22 cellular contexts compared by ENCODE assay signal in genomic region chr2:43898958-43899346, GRCh38.
DNase-seq lines count a peak whose midpoint lies in the region; ATAC-seq and TF ChIP-seq lines count a peak whose summit lies in the region.
"Had no signal": no experiment of that assay in that cellular context is flagged by ENCODE, and none has a peak within 500 bp of the region (broad histone marks: within the 10 kb centered on the region; RNA-seq: fewer than 3 reads in every experiment).

No MANE protein-coding gene starts in this region.

- intact Hi-C loops in left lung (cut with DNase I) (no loop called here), prostate gland (cut with DNase I) (no loop called here), aorta (cut with DNase I) (loop anchor here in 1 of 2 donors (10.0 kb wide), 1 partner anchor 284 kb away; no protein-coding TSS in a partner anchor)

- H3K4me1 ChIP-seq in left lung (no peaks in the 10 kb centered on the region), prostate gland (replicated peaks) (peaks cover 3% of the 10 kb centered on the region), aorta (ENCODE audit: control insufficient read depth in 1 of 2, insufficient read depth in 2 of 2, low read length in 2 of 2) (no peaks in the 10 kb centered on the region)
- H3K4me1 ChIP-seq: BLaER1, SJSA1 had no signal

- H3K27me3 ChIP-seq in left lung, result no peaks in the 10 kb centered on the region
- no peaks in the 10 kb centered on the region for H3K27me3 ChIP-seq in prostate gland (replicated peaks; ENCODE audit: insufficient read depth)
- H3K27me3 ChIP-seq in aorta (ENCODE audit: control insufficient read depth in 1 of 2, insufficient read depth in 2 of 2, low read length in 1 of 2), result no peaks in the 10 kb centered on the region
- H3K27me3 ChIP-seq: BLaER1, right lobe of liver, SJSA1, thyroid gland had no signal

- TF ChIP-seq CTCF in VCaP (conservative IDR thresholded peaks at IDR 0.05), result no peak
- no peak for TF ChIP-seq CTCF in left lung (IDR thresholded peaks at IDR 0.05)
- no peak for TF ChIP-seq CTCF in prostate gland (IDR thresholded peaks at IDR 0.05)

- H3K4me3 Mint-ChIP-seq in activated T-cell treated with anti-CD3 and anti-CD28 coated beads, Interleukin-2, amount 50 U/mL, for 24 hours, result no peak overlapping the region
- H3K4me3 Mint-ChIP-seq: activated CD4-positive, alpha-beta T cell treated with anti-CD3 and anti-CD28 coated beads, Interleukin-2, amount 10 ng/mL, durations not matched to agents 7 days and 5 days; activated naive CD8-positive, alpha-beta T cell; activated T-helper 17 cell treated with anti-CD3 and anti-CD28 coated beads, Interleukin-2, amount 50 U/mL, for 72 hours; naive thymus-derived CD4-positive, alpha-beta T cell; stimulated activated naive CD8-positive, alpha-beta T cell treated with anti-CD3 and anti-CD28 coated beads, Interleukin-15, Interleukin-2, amounts not matched to agents 100 ng/mL and 50 ng/mL, for 24 hours; T-helper 1 cell treated with Interleukin-12 subunit alpha and Interleukin-12 subunit beta and Interleukin-4 antibody, amounts not matched to agents 30 μg/mL and 1 μg/mL, for 36 hours had no signal

- peak; percentile 55 for ATAC-seq in left lung
- no peak for ATAC-seq in aorta (ENCODE audit: low FRiP score)
- ATAC-seq: activated T-helper 17 cell treated with anti-CD3 and anti-CD28 coated beads, Interleukin-2, amount 50 U/mL, for 72 hours; naive thymus-derived CD4-positive, alpha-beta T cell had no signal

- peak overlapping the region; percentile 1 for H3K27ac Mint-ChIP-seq in activated T-cell treated with anti-CD3 and anti-CD28 coated beads, Interleukin-2, amount 50 U/mL, for 24 hours
- H3K27ac Mint-ChIP-seq: activated CD4-positive, alpha-beta T cell treated with anti-CD3 and anti-CD28 coated beads, Interleukin-2, amount 10 ng/mL, durations not matched to agents 7 days and 5 days; activated naive CD8-positive, alpha-beta T cell; activated T-helper 17 cell treated with anti-CD3 and anti-CD28 coated beads, Interleukin-2, amount 50 U/mL, for 72 hours; stimulated activated naive CD8-positive, alpha-beta T cell treated with anti-CD3 and anti-CD28 coated beads, Interleukin-15, Interleukin-2, amounts not matched to agents 100 ng/mL and 50 ng/mL, for 24 hours had no signal

- H3K36me3 Mint-ChIP-seq in activated T-cell treated with anti-CD3 and anti-CD28 coated beads, Interleukin-2, amount 50 U/mL, for 24 hours (ENCODE audit: low read depth), result peaks cover 92% of the 10 kb centered on the region

- H3K4me1 Mint-ChIP-seq in activated T-cell treated with anti-CD3 and anti-CD28 coated beads, Interleukin-2, amount 50 U/mL, for 24 hours (ENCODE audit: low read depth), result no peaks in the 10 kb centered on the region
- H3K4me1 Mint-ChIP-seq: activated CD4-positive, alpha-beta T cell treated with anti-CD3 and anti-CD28 coated beads, Interleukin-2, amount 10 ng/mL, durations not matched to agents 7 days and 5 days; activated T-helper 17 cell treated with anti-CD3 and anti-CD28 coated beads, Interleukin-2, amount 50 U/mL, for 72 hours; naive thymus-derived CD4-positive, alpha-beta T cell had no signal

- 80% methylated on average over 8 of the region's 8 CpGs for WGBS in prostate gland
- 87 to 94% methylated on average over 8 of the region's 8 CpGs for WGBS in aorta, 2 donors

- no peaks in the 10 kb centered on the region for H3K27me3 Mint-ChIP-seq in activated T-cell treated with anti-CD3 and anti-CD28 coated beads, Interleukin-2, amount 50 U/mL, for 24 hours
- H3K27me3 Mint-ChIP-seq: activated CD4-positive, alpha-beta T cell treated with anti-CD3 and anti-CD28 coated beads, Interleukin-2, amount 10 ng/mL, durations not matched to agents 7 days and 5 days; activated naive CD8-positive, alpha-beta T cell; activated T-helper 17 cell treated with anti-CD3 and anti-CD28 coated beads, Interleukin-2, amount 50 U/mL, for 72 hours; naive thymus-derived CD4-positive, alpha-beta T cell; stimulated activated naive CD8-positive, alpha-beta T cell treated with anti-CD3 and anti-CD28 coated beads, Interleukin-15, Interleukin-2, amounts not matched to agents 100 ng/mL and 50 ng/mL, for 24 hours had no signal

- H3K27ac ChIP-seq in VCaP, result peak overlapping the region; percentile 73
- peak overlapping the region in 1 of 2 donors; percentile 14 for H3K27ac ChIP-seq in left lung
- H3K27ac ChIP-seq in prostate gland, result no peak overlapping the region
- H3K27ac ChIP-seq in aorta (ENCODE audit: low read depth in 1 of 2, low read length in 2 of 2), result no peak overlapping the region
- H3K27ac ChIP-seq: BLaER1, SJSA1, thyroid gland had no signal

- no peaks in the 10 kb centered on the region for H3K9me3 Mint-ChIP-seq in activated T-cell treated with anti-CD3 and anti-CD28 coated beads, Interleukin-2, amount 50 U/mL, for 24 hours
- H3K9me3 Mint-ChIP-seq: activated CD4-positive, alpha-beta T cell treated with anti-CD3 and anti-CD28 coated beads, Interleukin-2, amount 10 ng/mL, durations not matched to agents 7 days and 5 days; activated T-helper 17 cell treated with anti-CD3 and anti-CD28 coated beads, Interleukin-2, amount 50 U/mL, for 72 hours; naive thymus-derived CD4-positive, alpha-beta T cell; stimulated activated naive CD8-positive, alpha-beta T cell treated with anti-CD3 and anti-CD28 coated beads, Interleukin-15, Interleukin-2, amounts not matched to agents 100 ng/mL and 50 ng/mL, for 24 hours; T-helper 1 cell treated with Interleukin-12 subunit alpha and Interleukin-12 subunit beta and Interleukin-4 antibody, amounts not matched to agents 30 μg/mL and 1 μg/mL, for 36 hours had no signal

- H3K9me3 ChIP-seq in left lung (no peaks in the 10 kb centered on the region), prostate gland (no peaks in the 10 kb centered on the region), aorta (ENCODE audit: control insufficient read depth, low read length) (no peaks in the 10 kb centered on the region)
- H3K9me3 ChIP-seq: BLaER1, right lobe of liver, SJSA1, thyroid gland had no signal

- H3K4me3 ChIP-seq in left lung, result no peak overlapping the region
- no peak overlapping the region for H3K4me3 ChIP-seq in prostate gland
- no peak overlapping the region for H3K4me3 ChIP-seq in aorta (ENCODE audit: low read length in 2 of 2)
- H3K4me3 ChIP-seq: BLaER1, right lobe of liver, SJSA1, thyroid gland had no signal

- DNase-seq in activated T-cell treated with anti-CD3 and anti-CD28 coated beads, Interleukin-2, amount 50 U/mL, for 24 hours, result no peak
- DNase-seq in activated T-cell treated with anti-CD3 and anti-CD28 coated beads, Interleukin-2, amount 50 U/mL, for 1 hour, result no peak
- no peak for DNase-seq in left lung
- no peak for DNase-seq in prostate gland (ENCODE audit: low spot score)
- no peak for DNase-seq in Kasumi-1 (lab: John Stamatoyannopoulos, UW)
- DNase-seq in aorta, result no peak
- no peak for DNase-seq in cerebellar cortex (ENCODE audit: low spot score)
- DNase-seq: activated CD4-positive, alpha-beta T cell treated with anti-CD3 and anti-CD28 coated beads, Interleukin-2, amount 10 ng/mL, durations not matched to agents 7 days and 5 days; cortex of kidney; HCEC 1CT; Karpas-422; naive thymus-derived CD4-positive, alpha-beta T cell; NCI-H226 had no signal

- peaks cover 0 to 63% of the 10 kb centered on the region in 2 donors for H3K36me3 ChIP-seq in left lung
- H3K36me3 ChIP-seq in prostate gland, result peaks cover 0 to 4% of the 10 kb centered on the region in 2 donors
- peaks cover 2 to 3% of the 10 kb centered on the region in 2 donors for H3K36me3 ChIP-seq in aorta (ENCODE audit: control insufficient read depth in 1 of 2, insufficient read depth in 2 of 2, low read length in 1 of 2)

- no peak for TF ChIP-seq POLR2A in prostate gland (IDR thresholded peaks at IDR 0.05)
